ENCODE assay signal across 8 cellular contexts in genomic region chr10:23439452-23439919, GRCh38. TPM values are rescaled to one million over a fixed set of nuclear protein-coding genes. Genes with fewer than 3 reads are reported as not detected.
DNase-seq lines count a peak whose midpoint lies in the region; ATAC-seq, FAIRE-seq and TF ChIP-seq lines count a peak whose summit lies in the region.

No MANE protein-coding gene starts in this region.

- in situ Hi-C loops in KBM-7 (cut with MboI; ENCODE audit: low pct_unique_long_range_greater_than_20kb, low sequenced_read_pairs): no loop called here

- peaks cover 6% of the 10 kb centered on the region for H3K36me3 Mint-ChIP-seq in memory B cell

- H3K27me3 Mint-ChIP-seq in memory B cell: no peaks in the 10 kb centered on the region

- TF ChIP-seq CTCF in bronchial epithelial cell (IDR thresholded peaks at IDR 0.05; ENCODE audit: insufficient read depth, low read length, severe bottlenecking) (no peak), vagina (IDR thresholded peaks at IDR 0.05) (no peak)

- H3K4me3 ChIP-seq in bronchial epithelial cell (ENCODE audit: low read depth, low read length) (peak overlapping the region; percentile 54), vagina (peak overlapping the region; percentile 83 to 91)

- ATAC-seq in GM21515 (IDR thresholded peaks at IDR 0.05; ENCODE audit: unreplicated experiment) (peak; percentile 7), memory B cell (ENCODE audit: low read depth) (peak; percentile 0)

- no peaks in the 10 kb centered on the region for H3K36me3 ChIP-seq in KOPT-K1 (ENCODE audit: insufficient read depth, low read length)
- H3K36me3 ChIP-seq in bronchial epithelial cell (ENCODE audit: control insufficient read depth, insufficient read depth, low read length): no peaks in the 10 kb centered on the region
- H3K36me3 ChIP-seq in vagina: no peaks in the 10 kb centered on the region

- peak overlapping the region; percentile 93 for H3K4me3 Mint-ChIP-seq in memory B cell

- peaks cover 45% of the 10 kb centered on the region for H3K4me1 ChIP-seq in vagina

- no peak for FAIRE-seq in bronchial epithelial cell (lab: Jason Lieb, UNC)

- H3K9me3 ChIP-seq in KOPT-K1 (ENCODE audit: insufficient read depth, low read length, poor library complexity, severe bottlenecking) (no peaks in the 10 kb centered on the region), vagina (no peaks in the 10 kb centered on the region)

- H3K4me1 Mint-ChIP-seq in memory B cell: peaks cover 18% of the 10 kb centered on the region

- H3K27ac ChIP-seq in KOPT-K1 (ENCODE audit: low read depth, low read length, poor library complexity, severe bottlenecking): peak overlapping the region; percentile 34
- peak overlapping the region; percentile 98 for H3K27ac ChIP-seq in vagina

- H3K27ac Mint-ChIP-seq in memory B cell: peak overlapping the region; percentile 88

- intact Hi-C loops in vagina (cut with DNase I): loop anchor here (10.0 kb wide), 1 partner anchor 345 kb away; the partner anchor contains the start of gene MSRB2

- TF ChIP-seq POLR2A in vagina (IDR thresholded peaks at IDR 0.05): no peak

- DNase-seq in Daoy (ENCODE audit: low read depth) (peak; percentile 27), bronchial epithelial cell (ENCODE audit: low read depth) (no peak), memory B cell (ENCODE audit: low spot score in 2 of 2) (peak in 1 of 2 donors; percentile 50), vagina (ENCODE audit: extremely low spot score in 2 of 2) (peak in 1 of 2 donors; percentile 88), KBM-7 (no peak), NCI-H1092 treated with DMSO at 0.1 percent for 48 hours (lab: John Stamatoyannopoulos, UW) (no peak)

- H3K9me3 Mint-ChIP-seq in memory B cell: no peaks in the 10 kb centered on the region

- H3K27me3 ChIP-seq in bronchial epithelial cell (ENCODE audit: control insufficient read depth, insufficient read depth, low read length) (no peaks in the 10 kb centered on the region), vagina (no peaks in the 10 kb centered on the region)

RNA-seq across cellular contexts. Expression of gene OTUD1, which starts 0.6 kb away (rescaled TPM):
- 1.1 and 1.5 TPM in 2 replicates for total RNA-seq in Daoy (2014; rRNA removed; shearing (Covaris generic))
- total RNA-seq in bronchial epithelial cell (9.9 and 16.8 TPM in 2 replicates), vagina (8.1 TPM)
